In genomic region chr2:182581196-182581935, GRCh38 we compare ENCODE assay signal across 20 cellular contexts.
DNase-seq lines count a peak whose midpoint lies in the region; ATAC-seq and TF ChIP-seq lines count a peak whose summit lies in the region.
"Had no signal": no experiment of that assay in that cellular context is flagged by ENCODE, and none has a peak within 500 bp of the region (broad histone marks: within the 10 kb centered on the region; RNA-seq: fewer than 3 reads in every experiment).

No MANE protein-coding gene starts in this region.

- H3K27ac Mint-ChIP-seq in chondrocyte (ENCODE audit: unreplicated experiment) (peak overlapping the region; percentile 13), MCF 10A (ENCODE audit: low read depth, unreplicated experiment) (no peak overlapping the region)
- H3K27ac Mint-ChIP-seq: CD4-positive, alpha-beta T cell had no signal

- no peaks in the 10 kb centered on the region for H3K79me2 ChIP-seq in osteoblast (ENCODE audit: insufficient read depth, low read length)

- no peak for ATAC-seq in GM19452 (IDR thresholded peaks at IDR 0.05; ENCODE audit: unreplicated experiment)
- ATAC-seq: A549, GM12878 had no signal

- in situ Hi-C loops in G401 (cut with HindIII; ENCODE audit: low sequenced_read_pairs): no loop called here

- H3K4me1 ChIP-seq in SJCRH30: peaks cover 38% of the 10 kb centered on the region
- H3K4me1 ChIP-seq in osteoblast (ENCODE audit: insufficient read depth, low read length): peaks cover 17% of the 10 kb centered on the region
- H3K4me1 ChIP-seq: A549, Caco-2 had no signal

- POLR2A ChIA-PET in MCF 10A (lab: Yijun Ruan, JAX): no interaction called here

- H3K9me3 ChIP-seq in SJCRH30 (replicated peaks) (no peaks in the 10 kb centered on the region), osteoblast (ENCODE audit: low read depth, low read length) (no peaks in the 10 kb centered on the region)
- H3K9me3 ChIP-seq: A549, Caco-2, SK-N-SH had no signal

- DNase-seq in G401 (ENCODE audit: low spot score) (peak; percentile 23), SJCRH30 (peak; percentile 60 to 83), chondrocyte (ENCODE audit: low spot score) (no peak), osteoblast (ENCODE audit: insufficient read length, low spot score, missing footprints) (no peak), OCI-M2 (lab: John Stamatoyannopoulos, UW; ENCODE audit: unreplicated experiment) (no peak), MCF 10A (ENCODE audit: unreplicated experiment) (no peak), NCI-H524 treated with DMSO at 0.1 percent for 48 hours (lab: John Stamatoyannopoulos, UW) (no peak)
- DNase-seq: Caco-2; CD4-positive, alpha-beta T cell; DMS153; KG1; NCI-H1417; NCI-H1930; NCI-H82; OCI-M1; SHP77; SK-N-SH had no signal

- H3K4me3 ChIP-seq in SJCRH30 (no peak overlapping the region), osteoblast (ENCODE audit: insufficient read depth, low read length) (no peak overlapping the region)
- H3K4me3 ChIP-seq: A549, GM12878 had no signal

- no peak overlapping the region for H2AFZ ChIP-seq in osteoblast (ENCODE audit: low read length)

- BruUV-seq in MCF 10A (replicated peaks; lab: Mats Ljungman, UMichigan): no TSS peak

- CTCF ChIA-PET in MCF 10A (lab: Yijun Ruan, JAX): interaction anchor here (0.5 to 0.7 kb wide), 3 partner anchors 10 to 13 kb away, joined by 3 to 5 read pairs (median 3); no protein-coding TSS in a partner anchor

- H3K4me3 Mint-ChIP-seq in chondrocyte (ENCODE audit: unreplicated experiment): no peak overlapping the region
- H3K4me3 Mint-ChIP-seq in MCF 10A (ENCODE audit: unreplicated experiment): no peak overlapping the region
- H3K4me3 Mint-ChIP-seq: CD4-positive, alpha-beta T cell had no signal

- no peaks in the 10 kb centered on the region for H3K27me3 ChIP-seq in SJCRH30
- H3K27me3 ChIP-seq in osteoblast (ENCODE audit: insufficient read depth, low read length): no peaks in the 10 kb centered on the region

- H3K9me3 Mint-ChIP-seq in chondrocyte (ENCODE audit: low read depth): no peaks in the 10 kb centered on the region
- no peaks in the 10 kb centered on the region for H3K9me3 Mint-ChIP-seq in MCF 10A (ENCODE audit: unreplicated experiment)
- H3K9me3 Mint-ChIP-seq: CD4-positive, alpha-beta T cell had no signal

- intact Hi-C loops in MCF 10A (cut with micrococcal nuclease): no loop called here

- H3K27ac ChIP-seq in SJCRH30 (peak overlapping the region; percentile 33; the same call in 1 of the 2 replicates), osteoblast (ENCODE audit: low read depth, low read length) (no peak overlapping the region)
- H3K27ac ChIP-seq: A549 had no signal

- no peaks in the 10 kb centered on the region for H3K27me3 Mint-ChIP-seq in chondrocyte (ENCODE audit: low read depth)
- H3K27me3 Mint-ChIP-seq in MCF 10A (ENCODE audit: insufficient read depth, unreplicated experiment): no peaks in the 10 kb centered on the region

- H3K36me3 ChIP-seq in SJCRH30 (no peaks in the 10 kb centered on the region), osteoblast (ENCODE audit: insufficient read depth, low read length) (no peaks in the 10 kb centered on the region)

- H3K4me1 Mint-ChIP-seq in chondrocyte (ENCODE audit: low read depth): peaks cover 30% of the 10 kb centered on the region
- no peaks in the 10 kb centered on the region for H3K4me1 Mint-ChIP-seq in MCF 10A (ENCODE audit: insufficient read depth, unreplicated experiment)

- TF ChIP-seq CTCF in chondrocyte (IDR thresholded peaks at IDR 0.05) (no peak), osteoblast (IDR thresholded peaks at IDR 0.05; ENCODE audit: extremely low read depth, low read depth, low read length) (no peak), MCF 10A (IDR thresholded peaks at IDR 0.05; ENCODE audit: unreplicated experiment) (no peak)

- no peaks in the 10 kb centered on the region for H4K20me1 ChIP-seq in osteoblast (ENCODE audit: insufficient read depth, low read length)

- peak overlapping the region; percentile 25 for H3K4me2 ChIP-seq in osteoblast (ENCODE audit: insufficient read depth, low read length)
- H3K4me2 ChIP-seq: A549, SK-N-SH had no signal

- H3K36me3 Mint-ChIP-seq in chondrocyte (ENCODE audit: low read depth) (no peaks in the 10 kb centered on the region), MCF 10A (ENCODE audit: insufficient read depth, unreplicated experiment) (peaks cover 5% of the 10 kb centered on the region)

Comparison
In these comparisons a context has a peak if more than half of its experiments do, and no peak if none do; other contexts are left out.
1. DNase-seq: peak in G401 (single experiment) and SJCRH30 (2 of 2); none in chondrocyte (single experiment), osteoblast (single experiment), OCI-M2 (single experiment), MCF 10A (single experiment) and NCI-H524 treated with DMSO at 0.1 percent for 48 hours (single experiment).